Comparison of ENCODE assay signal across 1 cellular context in genomic region chr6:7215798-7216231, GRCh38.
TF ChIP-seq lines count a peak whose summit lies in the region.

No MANE protein-coding gene starts in this region.

TF ChIP-seq in GM12878, 131 proteins besides CTCF, POLR2A, EP300 and RAD21 (continued from another document):
- TF ChIP-seq RELB (IDR thresholded peaks at IDR 0.05; ENCODE audit: low read depth) (no peak), PAX8 (IDR thresholded peaks at IDR 0.05) (no peak), NR2F1 (conservative IDR thresholded peaks at IDR 0.05) (no peak), SIN3A (IDR thresholded peaks at IDR 0.05; ENCODE audit: low read depth, low read length) (no peak), HDAC6 (IDR thresholded peaks at IDR 0.05; ENCODE audit: unreplicated experiment) (no peak)
